Comparison of ENCODE assay signal across 17 cellular contexts in genomic region chr9:38254151-38254550, GRCh38.
"Had no signal": no experiment of that assay in that cellular context is flagged by ENCODE, and none has a peak within 500 bp of the region (broad histone marks: within the 10 kb centered on the region; RNA-seq: fewer than 3 reads in every experiment).

No MANE protein-coding gene starts in this region.

- H3K4me3 Mint-ChIP-seq: naive B cell, nephron had no signal

- ATAC-seq: heart left ventricle, right cardiac atrium had no signal

- H3K27ac ChIP-seq: dorsolateral prefrontal cortex, heart left ventricle, neutrophil, ovary had no signal

- H3K36me3 ChIP-seq: heart left ventricle, neutrophil, ovary had no signal

- H3K4me3 ChIP-seq: dorsolateral prefrontal cortex, heart left ventricle, ovary had no signal

- H3K9me3 Mint-ChIP-seq: nephron had no signal

- H3K4me1 ChIP-seq: heart left ventricle had no signal

- H3K27me3 ChIP-seq: neutrophil, ovary had no signal

- H3K27ac Mint-ChIP-seq: naive B cell, nephron had no signal

- DNase-seq: cortex of kidney; dorsolateral prefrontal cortex; effector CD8-positive, alpha-beta T cell; foreskin melanocyte; heart left ventricle; hippocampal formation; kidney glomerular epithelial cell; mesendoderm; naive B cell; ovary; right cardiac atrium; small intestine; stimulated activated CD4-positive, alpha-beta T cell treated with anti-CD3 and anti-CD28 coated beads, Interleukin-12 subunit alpha, Interleukin-12 subunit beta, amount 100 ng/mL, for 4 hours; stimulated activated naive CD4-positive, alpha-beta T cell treated with Interleukin-2 at 50 U/mL for 16 hours; trophoblast cell had no signal

- H3K4me1 Mint-ChIP-seq: naive B cell had no signal

- H3K9me3 ChIP-seq: heart left ventricle, neutrophil, ovary had no signal

- H3K36me3 Mint-ChIP-seq: naive B cell had no signal
